Comparison of ENCODE assay signal across 14 cellular contexts in the genomic region with DNA sequence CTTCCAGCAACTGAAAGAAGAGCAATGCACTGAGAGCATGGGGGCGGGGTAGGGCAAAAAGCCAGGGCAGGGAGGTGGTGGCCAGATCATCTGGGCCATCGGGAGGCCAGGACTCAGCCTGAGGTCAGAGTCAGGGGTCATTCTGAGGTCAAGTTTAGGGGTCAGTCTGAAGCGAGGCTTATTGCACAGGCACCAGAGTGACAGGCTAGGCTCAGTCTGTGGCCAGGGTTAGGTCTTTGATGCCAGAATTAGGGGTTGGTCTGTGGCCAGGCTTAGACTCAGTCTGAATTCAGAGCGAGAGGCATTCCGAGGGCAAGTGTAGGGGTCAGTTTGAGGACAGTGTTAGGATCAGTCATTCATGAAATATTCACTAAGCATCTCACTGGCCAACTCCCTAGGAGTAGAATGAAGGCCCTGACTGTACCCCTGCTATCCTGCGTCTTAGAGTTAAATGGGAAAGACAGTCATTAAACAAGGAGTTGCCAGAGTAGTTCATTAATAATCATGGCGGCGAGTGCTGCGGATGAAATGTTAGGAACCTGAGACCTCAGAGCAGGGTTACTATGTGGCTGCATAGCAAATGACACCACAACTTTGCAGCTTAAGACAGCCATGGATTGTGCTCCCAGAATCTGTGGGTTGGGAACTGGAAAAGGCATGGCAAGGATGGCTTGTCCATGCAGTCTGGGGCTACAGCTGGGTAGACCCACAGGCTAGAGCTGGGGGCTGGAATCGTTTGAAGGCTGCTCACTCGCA.
DNase-seq lines count a peak whose midpoint lies in the region; ATAC-seq and TF ChIP-seq lines count a peak whose summit lies in the region.
"Had no signal": no experiment of that assay in that cellular context is flagged by ENCODE, and none has a peak within 500 bp of the region (broad histone marks: within the 10 kb centered on the region; RNA-seq: fewer than 3 reads in every experiment).

No MANE protein-coding gene starts in this region.

- no peaks in the 10 kb centered on the region for H3K9me3 ChIP-seq in esophagus squamous epithelium

- H3K27me3 ChIP-seq in esophagus squamous epithelium, result no peaks in the 10 kb centered on the region

- no peaks in the 10 kb centered on the region for H3K36me3 ChIP-seq in esophagus squamous epithelium

- H3K27ac ChIP-seq in esophagus squamous epithelium, result no peak overlapping the region

- no peak for TF ChIP-seq CTCF in esophagus squamous epithelium (IDR thresholded peaks at IDR 0.05)

- no peak for TF ChIP-seq POLR2A in esophagus squamous epithelium (IDR thresholded peaks at IDR 0.05)

- 76 to 82% methylated on average over 8 to 11 of the region's 11 CpGs for WGBS in esophagus squamous epithelium, 2 donors

- DNase-seq in AG20443 (ENCODE audit: low spot score) (peak; percentile 91), MV-4-11 (lab: John Stamatoyannopoulos, UW) (peak; percentile 63), fibroblast of peridontal ligament (ENCODE audit: extremely low read depth) (peak; percentile 78), myocyte (ENCODE audit: low read depth) (peak; percentile 91), esophagus squamous epithelium (lab: John Stamatoyannopoulos, UW) (no peak), DMS79 (lab: John Stamatoyannopoulos, UW) (no peak)
- DNase-seq: activated B cell treated with CpG ODN at 0.5 μM for 24 hours; activated T-cell treated with anti-CD3 and anti-CD28 coated beads for 4 hours; H9; posterior cingulate gyrus; stimulated activated CD4-positive, alpha-beta T cell treated with anti-CD3 and anti-CD28 coated beads, Interleukin-1b, Interleukin-23, amount 100 ng/mL, for 48 hours; stimulated activated CD8-positive, alpha-beta memory T cell treated with anti-CD3 and anti-CD28 coated beads, Interleukin-4, amount 100 ng/mL, for 48 hours had no signal

- H3K4me1 ChIP-seq in esophagus squamous epithelium, result peaks cover 4 to 38% (median 18%) of the 10 kb centered on the region in 3 donors

- ATAC-seq in GM19035 (IDR thresholded peaks at IDR 0.05; ENCODE audit: unreplicated experiment) (no peak), GM21528 (IDR thresholded peaks at IDR 0.05; ENCODE audit: low FRiP score, unreplicated experiment) (no peak)

- intact Hi-C loops in esophagus squamous epithelium (cut with DNase I), result no loop called here

- H3K4me3 ChIP-seq in esophagus squamous epithelium, result no peak overlapping the region

Comparison
In these comparisons a context has a peak if more than half of its experiments do, and no peak if none do; other contexts are left out.
1. DNase-seq: peak in AG20443 (single experiment), MV-4-11 (single experiment), fibroblast of peridontal ligament (single experiment) and myocyte (single experiment); none in esophagus squamous epithelium (single experiment) and DMS79 (single experiment).